ENCODE assay signal across 1 cellular context in genomic region chr2:27753744-27754588, GRCh38.
TF ChIP-seq lines count a peak whose summit lies in the region.

No MANE protein-coding gene starts in this region.

TF ChIP-seq in SK-N-SH, 30 proteins besides CTCF, POLR2A, EP300 and RAD21 (continued from another document):
- TF ChIP-seq REST (IDR thresholded peaks at IDR 0.05; ENCODE audit: low read depth, low read length) = no peak
- no peak for TF ChIP-seq FOXJ3 (CRISPR knock-in tag; IDR thresholded peaks at IDR 0.05)
- TF ChIP-seq TCF12 (IDR thresholded peaks at IDR 0.05) = peak; percentile 45; the same call in 1 of the 2 replicates
- no peak for TF ChIP-seq MXI1 (IDR thresholded peaks at IDR 0.05; ENCODE audit: low read depth, low read length)
- TF ChIP-seq ZBTB33 (IDR thresholded peaks at IDR 0.05; ENCODE audit: borderline replicate concordance, low read depth) = no peak
- no peak for TF ChIP-seq TAF1 (IDR thresholded peaks at IDR 0.05; ENCODE audit: borderline replicate concordance, low read depth, low read length)
- TF ChIP-seq EZH2phosphoT487 (IDR thresholded peaks at IDR 0.05; ENCODE audit: borderline replicate concordance, low read depth) = no peak
- no peak for TF ChIP-seq USF2 (IDR thresholded peaks at IDR 0.05; ENCODE audit: borderline replicate concordance, low read depth, low read length)
- peak; percentile 98 for TF ChIP-seq SMC3 (IDR thresholded peaks at IDR 0.05; ENCODE audit: low read depth, low read length)
